Comparison of ENCODE assay signal across 11 cellular contexts in the genomic region with DNA sequence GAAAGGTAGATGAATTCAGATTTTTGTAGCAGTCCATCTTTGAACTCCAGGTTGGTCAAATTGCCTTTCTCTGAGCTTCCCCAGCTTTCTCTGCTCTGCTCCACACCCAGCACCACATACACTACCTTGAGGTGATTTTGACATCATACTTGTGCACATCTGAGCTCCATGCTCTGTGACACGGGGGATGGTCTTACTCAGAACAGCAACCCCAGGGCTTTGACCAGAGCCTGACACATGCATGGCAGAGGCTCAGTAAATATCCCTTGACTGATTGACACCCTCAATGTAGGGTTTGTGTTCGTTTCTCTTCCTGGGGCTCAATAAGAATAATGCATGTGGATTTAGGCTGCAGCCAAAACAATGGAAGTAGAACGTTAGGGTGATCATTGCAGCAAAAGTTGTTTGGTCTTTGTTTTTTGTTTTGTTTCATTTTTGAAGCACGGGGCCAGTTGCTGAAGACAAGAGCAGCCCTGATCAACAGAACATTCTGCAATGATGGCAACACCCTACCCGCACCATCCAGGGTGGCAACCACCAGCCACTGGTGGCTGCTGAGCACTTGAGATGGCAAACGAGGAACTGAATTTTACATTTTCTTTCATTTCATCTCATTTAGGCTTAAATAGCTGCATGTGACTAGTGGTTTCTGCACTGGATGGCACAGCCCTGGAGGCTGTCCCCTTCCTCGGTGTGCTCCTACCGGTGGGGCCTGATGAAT.
DNase-seq lines count a peak whose midpoint lies in the region; ATAC-seq, FAIRE-seq and TF ChIP-seq lines count a peak whose summit lies in the region.
"Had no signal": no experiment of that assay in that cellular context is flagged by ENCODE, and none has a peak within 500 bp of the region (broad histone marks: within the 10 kb centered on the region; RNA-seq: fewer than 3 reads in every experiment).

No MANE protein-coding gene starts in this region.

- CTCF ChIA-PET in A549 (lab: Yijun Ruan, JAX): interaction anchor here (0.9 to 1.5 kb wide), 4 partner anchors 9 to 191 kb away, joined by 3 to 5 read pairs (median 3); no protein-coding TSS in a partner anchor

- no peak overlapping the region for H4K91ac ChIP-seq in trophoblast cell (ENCODE audit: low read depth, low read length)

- no peak overlapping the region for H2AK5ac ChIP-seq in trophoblast cell (ENCODE audit: low read length)

- TF ChIP-seq CTCF in A549 (IDR thresholded peaks at IDR 0.05): no peak
- TF ChIP-seq CTCF in dorsolateral prefrontal cortex (IDR thresholded peaks at IDR 0.05 in 54 of 56, conservative IDR thresholded peaks at IDR 0.05 in 2 of 56; ENCODE audit: low read depth in 1 of 56, partially characterized antibody in 56 of 56): no peak

- H3K27me3 ChIP-seq in dorsolateral prefrontal cortex: peaks cover 0 to 14% (median 0%) of the 10 kb centered on the region in 45 donors
- H3K27me3 ChIP-seq in trophoblast cell (ENCODE audit: insufficient read depth, low read length): peaks cover 2% of the 10 kb centered on the region
- H3K27me3 ChIP-seq: ovary had no signal

- no peak overlapping the region for H3K18ac ChIP-seq in trophoblast cell (ENCODE audit: low read length)

- no peak for DNase-seq in A549 (ENCODE audit: low read depth in 1 of 2, low spot score in 1 of 2)
- peak; percentile 10 for DNase-seq in D341Med (ENCODE audit: low spot score)
- peak in 3 of 10 donors; percentile 3 to 42 (median 13) for DNase-seq in dorsolateral prefrontal cortex
- peak; percentile 31 for DNase-seq in sciatic nerve (ENCODE audit: low spot score)
- DNase-seq in NAMALWA (ENCODE audit: low spot score): no peak
- DNase-seq in KG1 (lab: John Stamatoyannopoulos, UW): no peak
- no peak for DNase-seq in trophoblast cell
- DNase-seq: activated T-cell treated with anti-CD3 and anti-CD28 coated beads, Interleukin-2, amount 50 U/mL, for 1 hour; MM.1S had no signal

- H3K4me1 ChIP-seq in A549: peaks cover 14% of the 10 kb centered on the region
- no peaks in the 10 kb centered on the region for H3K4me1 ChIP-seq in trophoblast cell (ENCODE audit: control insufficient read depth in 1 of 2, insufficient read depth in 2 of 2, low read length in 2 of 2)

- POLR2A ChIA-PET in A549 (lab: Yijun Ruan, JAX): no interaction called here

- H3K4me3 ChIP-seq in A549 (no peak overlapping the region), dorsolateral prefrontal cortex (peak overlapping the region in 37 of 59 donors; percentile 3 to 55 (median 33)), trophoblast cell (ENCODE audit: low read depth, low read length) (no peak overlapping the region)
- H3K4me3 ChIP-seq: ovary had no signal

- intact Hi-C loops in dorsolateral prefrontal cortex (cut with DNase I) (loop anchor here (10.0 kb wide), 2 partner anchors 211 to 221 kb away; a partner anchor contains a TSS), sciatic nerve (cut with DNase I) (no loop called here)

- no peaks in the 10 kb centered on the region for H3K79me2 ChIP-seq in trophoblast cell (ENCODE audit: control insufficient read depth, insufficient read depth, low read length, poor library complexity)

- no peak overlapping the region for H4K8ac ChIP-seq in trophoblast cell (ENCODE audit: low read depth, low read length)

- no peak overlapping the region for H2BK5ac ChIP-seq in trophoblast cell (ENCODE audit: low read depth, low read length, poor library complexity)

- WGBS in A549 (ENCODE audit: missing lambda C conversion rate): 41% methylated on average over 8 of the region's 8 CpGs
- WGBS in trophoblast cell (ENCODE audit: extremely low coverage, insufficient coverage, insufficient read length): no CpG with 5 or more reads among the region's 8 CpGs

- no peak overlapping the region for H3K14ac ChIP-seq in trophoblast cell (ENCODE audit: low read length)

- H4K12ac ChIP-seq in trophoblast cell (ENCODE audit: low read depth, low read length): no peak overlapping the region

- H3K79me1 ChIP-seq in trophoblast cell (ENCODE audit: low read length): no peaks in the 10 kb centered on the region

- H3K9me3 ChIP-seq in A549 (peaks cover 29% of the 10 kb centered on the region), trophoblast cell (ENCODE audit: insufficient read depth, low read depth, low read length) (peaks cover 2% of the 10 kb centered on the region)
- H3K9me3 ChIP-seq: ovary had no signal

- no peaks in the 10 kb centered on the region for H3K36me3 ChIP-seq in trophoblast cell (ENCODE audit: control insufficient read depth in 1 of 2, insufficient read depth in 2 of 2, low read length in 2 of 2)
- H3K36me3 ChIP-seq: ovary had no signal

- H2BK120ac ChIP-seq in trophoblast cell (ENCODE audit: insufficient read depth, low read length, poor library complexity): no peak overlapping the region

- FAIRE-seq in A549 (lab: Jason Lieb, UNC): no peak

- H3K4me2 ChIP-seq in A549 (peak overlapping the region; percentile 62; the same call in 1 of the 3 replicates), trophoblast cell (ENCODE audit: low read length) (no peak overlapping the region)

- no peak for TF ChIP-seq POLR2A in A549 (IDR thresholded peaks at IDR 0.05; ENCODE audit: low read length)

- no peak overlapping the region for H3K9ac ChIP-seq in trophoblast cell (ENCODE audit: low read length)

- H2BK12ac ChIP-seq in trophoblast cell (ENCODE audit: low read length): no peak overlapping the region

- TF ChIP-seq EP300 in A549 (IDR thresholded peaks at IDR 0.05): no peak

- ATAC-seq in A549 (no peak), sciatic nerve (no peak), HG02981 (IDR thresholded peaks at IDR 0.05; ENCODE audit: unreplicated experiment) (no peak)

- H3K4ac ChIP-seq in trophoblast cell (ENCODE audit: low read depth, low read length): no peak overlapping the region

- no peak overlapping the region for H2AFZ ChIP-seq in trophoblast cell (ENCODE audit: insufficient read depth, low read length, poor library complexity)

- H3K23ac ChIP-seq in trophoblast cell (ENCODE audit: low read length): no peak overlapping the region

- H3K27ac ChIP-seq in A549 (peak overlapping the region in 1 of 2 experiments; percentile 64; a peak in 1 of 6 replicates), dorsolateral prefrontal cortex (peak overlapping the region in 58 of 59 donors; percentile 43 to 97 (median 86)), trophoblast cell (ENCODE audit: low read depth, low read length) (no peak overlapping the region)
- H3K27ac ChIP-seq: ovary had no signal

- no peak for TF ChIP-seq RAD21 in A549 (conservative IDR thresholded peaks at IDR 0.05 in 1 of 2, IDR thresholded peaks at IDR 0.05 in 1 of 2)

TF ChIP-seq in A549, 52 proteins besides CTCF, POLR2A, EP300 and RAD21 (continues in another document):
- TF ChIP-seq CBX2 (IDR thresholded peaks at IDR 0.05; ENCODE audit: borderline replicate concordance, low read depth): no peak
- TF ChIP-seq ZC3H11A (IDR thresholded peaks at IDR 0.05): no peak
- TF ChIP-seq, protein P1, sequence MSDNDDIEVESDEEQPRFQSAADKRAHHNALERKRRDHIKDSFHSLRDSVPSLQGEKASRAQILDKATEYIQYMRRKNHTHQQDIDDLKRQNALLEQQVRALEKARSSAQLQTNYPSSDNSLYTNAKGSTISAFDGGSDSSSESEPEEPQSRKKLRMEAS (IDR thresholded peaks at IDR 0.05): no peak
- no peak for TF ChIP-seq MAFK (IDR thresholded peaks at IDR 0.05; ENCODE audit: partially characterized antibody)
- TF ChIP-seq JUNB (IDR thresholded peaks at IDR 0.05): no peak
- no peak for TF ChIP-seq RNF2 (IDR thresholded peaks at IDR 0.05; ENCODE audit: borderline replicate concordance, low read depth)
- TF ChIP-seq SREBF2 (IDR thresholded peaks at IDR 0.05): no peak
- TF ChIP-seq TFCP2L1 (CRISPR knock-in tag; IDR thresholded peaks at IDR 0.05): no peak
- no peak for TF ChIP-seq PHF8 (IDR thresholded peaks at IDR 0.05; ENCODE audit: borderline replicate concordance, low read depth)
- no peak for TF ChIP-seq HOXB13 (CRISPR knock-in tag; IDR thresholded peaks at IDR 0.05; ENCODE audit: low read depth)
- no peak for TF ChIP-seq KDM5A (IDR thresholded peaks at IDR 0.05)
- no peak for TF ChIP-seq FOXS1 (CRISPR knock-in tag; IDR thresholded peaks at IDR 0.05)
- no peak for TF ChIP-seq ZFP36 (IDR thresholded peaks at IDR 0.05; ENCODE audit: borderline replicate concordance, partially characterized antibody)
- TF ChIP-seq ZSCAN20 (CRISPR knock-in tag; IDR thresholded peaks at IDR 0.05): no peak
- no peak for TF ChIP-seq JUN (IDR thresholded peaks at IDR 0.05)
- TF ChIP-seq NR3C1 (IDR thresholded peaks at IDR 0.05): no peak
- TF ChIP-seq, protein P2, sequence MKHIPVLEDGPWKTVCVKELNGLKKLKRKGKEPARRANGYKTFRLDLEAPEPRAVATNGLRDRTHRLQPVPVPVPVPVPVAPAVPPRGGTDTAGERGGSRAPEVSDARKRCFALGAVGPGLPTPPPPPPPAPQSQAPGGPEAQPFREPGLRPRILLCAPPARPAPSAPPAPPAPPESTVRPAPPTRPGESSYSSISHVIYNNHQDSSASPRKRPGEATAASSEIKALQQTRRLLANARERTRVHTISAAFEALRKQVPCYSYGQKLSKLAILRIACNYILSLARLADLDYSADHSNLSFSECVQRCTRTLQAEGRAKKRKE (CRISPR knock-in tag; IDR thresholded peaks at IDR 0.05; ENCODE audit: low read depth): no peak
- TF ChIP-seq, protein P3, sequence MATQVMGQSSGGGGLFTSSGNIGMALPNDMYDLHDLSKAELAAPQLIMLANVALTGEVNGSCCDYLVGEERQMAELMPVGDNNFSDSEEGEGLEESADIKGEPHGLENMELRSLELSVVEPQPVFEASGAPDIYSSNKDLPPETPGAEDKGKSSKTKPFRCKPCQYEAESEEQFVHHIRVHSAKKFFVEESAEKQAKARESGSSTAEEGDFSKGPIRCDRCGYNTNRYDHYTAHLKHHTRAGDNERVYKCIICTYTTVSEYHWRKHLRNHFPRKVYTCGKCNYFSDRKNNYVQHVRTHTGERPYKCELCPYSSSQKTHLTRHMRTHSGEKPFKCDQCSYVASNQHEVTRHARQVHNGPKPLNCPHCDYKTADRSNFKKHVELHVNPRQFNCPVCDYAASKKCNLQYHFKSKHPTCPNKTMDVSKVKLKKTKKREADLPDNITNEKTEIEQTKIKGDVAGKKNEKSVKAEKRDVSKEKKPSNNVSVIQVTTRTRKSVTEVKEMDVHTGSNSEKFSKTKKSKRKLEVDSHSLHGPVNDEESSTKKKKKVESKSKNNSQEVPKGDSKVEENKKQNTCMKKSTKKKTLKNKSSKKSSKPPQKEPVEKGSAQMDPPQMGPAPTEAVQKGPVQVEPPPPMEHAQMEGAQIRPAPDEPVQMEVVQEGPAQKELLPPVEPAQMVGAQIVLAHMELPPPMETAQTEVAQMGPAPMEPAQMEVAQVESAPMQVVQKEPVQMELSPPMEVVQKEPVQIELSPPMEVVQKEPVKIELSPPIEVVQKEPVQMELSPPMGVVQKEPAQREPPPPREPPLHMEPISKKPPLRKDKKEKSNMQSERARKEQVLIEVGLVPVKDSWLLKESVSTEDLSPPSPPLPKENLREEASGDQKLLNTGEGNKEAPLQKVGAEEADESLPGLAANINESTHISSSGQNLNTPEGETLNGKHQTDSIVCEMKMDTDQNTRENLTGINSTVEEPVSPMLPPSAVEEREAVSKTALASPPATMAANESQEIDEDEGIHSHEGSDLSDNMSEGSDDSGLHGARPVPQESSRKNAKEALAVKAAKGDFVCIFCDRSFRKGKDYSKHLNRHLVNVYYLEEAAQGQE (IDR thresholded peaks at IDR 0.05): no peak

Comparison
In these comparisons a context has a peak if more than half of its experiments do, and no peak if none do; other contexts are left out.
1. DNase-seq: peak in D341Med (single experiment) and sciatic nerve (single experiment); none in A549 (0 of 2), NAMALWA (single experiment), KG1 (single experiment) and trophoblast cell (0 of 2).
2. H3K4me3 ChIP-seq: peak in dorsolateral prefrontal cortex (37 of 59); none in A549 (single experiment) and trophoblast cell (single experiment).